In the genomic region with DNA sequence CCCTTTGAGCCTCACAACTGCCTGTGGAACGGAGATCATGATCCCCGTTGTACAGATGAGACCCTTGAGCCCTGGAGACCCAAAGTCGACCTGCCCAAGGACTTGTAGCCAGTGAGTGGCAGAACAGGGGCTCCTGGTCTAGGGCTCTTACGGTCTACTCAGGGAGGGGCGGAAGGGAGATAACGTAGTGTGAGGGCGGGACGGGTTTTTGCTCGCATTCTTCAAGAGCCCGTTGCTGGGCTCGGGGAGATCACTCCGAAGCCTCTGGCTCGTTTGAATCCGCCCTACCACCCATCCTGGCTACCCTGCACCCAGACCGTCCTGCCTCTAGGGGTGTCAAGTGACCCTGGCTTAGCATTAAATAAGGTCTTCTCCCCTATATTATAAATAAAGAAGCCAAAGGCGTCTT, we compare ENCODE assay signal across 8 cellular contexts. TPM values are rescaled to one million over a fixed set of nuclear protein-coding genes. Genes with fewer than 3 reads are reported as not detected.
DNase-seq lines count a peak whose midpoint lies in the region; ATAC-seq and TF ChIP-seq lines count a peak whose summit lies in the region.

No MANE protein-coding gene starts in this region.

- H3K4me3 ChIP-seq in BJ (ENCODE audit: low read depth, low read length), result peak overlapping the region; percentile 93
- peak overlapping the region; percentile 79 to 91 (median 89) for H3K4me3 ChIP-seq in breast epithelium

- POLR2A ChIA-PET in BJ (lab: Charles Lee), result no interaction called here

- TF ChIP-seq POLR2A in breast epithelium (IDR thresholded peaks at IDR 0.05), result no peak

- H3K27me3 ChIP-seq in BJ (ENCODE audit: control insufficient read depth, insufficient read depth, low read length) (no peaks in the 10 kb centered on the region), breast epithelium (no peaks in the 10 kb centered on the region)

- no peaks in the 10 kb centered on the region for H3K9me3 ChIP-seq in breast epithelium

- CTCF ChIA-PET in BJ (lab: Yijun Ruan, JAX), result interaction anchor here (1.2 to 1.5 kb wide), 2 partner anchors 30 to 51 kb away, joined by 3 to 4 read pairs; no protein-coding TSS in a partner anchor

- H3K36me3 ChIP-seq in BJ (ENCODE audit: control insufficient read depth, insufficient read depth, low read length) (no peaks in the 10 kb centered on the region), breast epithelium (no peaks in the 10 kb centered on the region)

- peaks cover 2 to 24% of the 10 kb centered on the region in 2 donors for H3K4me1 ChIP-seq in breast epithelium

- ATAC-seq in GM19023 (IDR thresholded peaks at IDR 0.05; ENCODE audit: unreplicated experiment), result peak; percentile 21

- peak overlapping the region; percentile 96 to 97 for H3K27ac ChIP-seq in breast epithelium

- intact Hi-C loops in breast epithelium (cut with DNase I; ENCODE audit: low total_unique reads), result loop anchor here (10.0 kb wide), 1 partner anchor 157 kb away; no protein-coding TSS in a partner anchor

- DNase-seq in BJ (ENCODE audit: low read depth), result no peak
- peak; percentile 39 for DNase-seq in HK-2 (ENCODE audit: unreplicated experiment)
- peak; percentile 25 to 55 for DNase-seq in SW 1271 (lab: John Stamatoyannopoulos, UW)
- DNase-seq in breast epithelium (ENCODE audit: low spot score in 2 of 2), result peak in 1 of 2 donors; percentile 38
- peak; percentile 76 for DNase-seq in iris pigment epithelial cell (ENCODE audit: low read depth)
- peak; percentile 13 to 30 (median 24) for DNase-seq in stimulated activated CD4-positive, alpha-beta T cell treated with anti-CD3 and anti-CD28 coated beads, Interleukin-12 subunit alpha, Interleukin-12 subunit beta, amount 100 ng/mL, for 48 hours (ENCODE audit: low read depth in 2 of 3, low spot score in 1 of 3)
- no peak for DNase-seq in NK-92 (lab: John Stamatoyannopoulos, UW; ENCODE audit: unreplicated experiment)

- TF ChIP-seq CTCF in BJ (IDR thresholded peaks at IDR 0.05; ENCODE audit: insufficient read depth, low read depth, low read length) (peak; percentile 36), breast epithelium (IDR thresholded peaks at IDR 0.05) (no peak)

RNA-seq across cellular contexts. Expression of gene CRY2, which starts 0.6 kb away (rescaled TPM):
- 12.1 and 16.7 TPM in 2 replicates for polyA plus RNA-seq in BJ (2011; rRNA removed)
- polyA minus RNA-seq in BJ (2011; rRNA and poly(A)+ RNA removed), result 24.4 and 29.9 TPM in 2 replicates
- 10 to 100 TPM; 44.2 to 54.1 (median 44.3) TPM for total RNA-seq in breast epithelium

RNA-seq across cellular contexts. Expression of gene MAPK8IP1, which starts 37.5 kb away (rescaled TPM):
- polyA plus RNA-seq in BJ (2011; rRNA removed), result 5.6 and 8.7 TPM in 2 replicates
- polyA minus RNA-seq in BJ (2011; rRNA and poly(A)+ RNA removed), result 7.8 and 11.2 TPM in 2 replicates
- 1 to 10 TPM; 5.4 to 7.2 (median 5.9) TPM for total RNA-seq in breast epithelium

RNA-seq across cellular contexts. Expression of gene SLC35C1, which starts 43.0 kb away (rescaled TPM):
- polyA plus RNA-seq in BJ (2011; rRNA removed), result 7.0 and 14.6 TPM in 2 replicates
- polyA minus RNA-seq in BJ (2011; rRNA and poly(A)+ RNA removed), result 14.4 and 15.3 TPM in 2 replicates
- 10 to 100 TPM; 18.1 to 49.1 (median 28.2) TPM for total RNA-seq in breast epithelium

RNA-seq across cellular contexts. Expression of gene FREY1, which starts 59.2 kb away (rescaled TPM):
- 0.22 and 0.33 TPM in 2 replicates for polyA plus RNA-seq in BJ (2011; rRNA removed)
- 1.1 and 2.1 TPM in 2 replicates for polyA minus RNA-seq in BJ (2011; rRNA and poly(A)+ RNA removed)
- 1 to 10 TPM in 1 of 3 donors, under 1 TPM in 2; 0.48 to 3.2 (median 0.98) TPM for total RNA-seq in breast epithelium

Comparison
In these comparisons a context has a peak if more than half of its experiments do, and no peak if none do; other contexts are left out.
1. DNase-seq: peak in HK-2 (single experiment), SW 1271 (2 of 2), iris pigment epithelial cell (single experiment) and stimulated activated CD4-positive, alpha-beta T cell treated with anti-CD3 and anti-CD28 coated beads, Interleukin-12 subunit alpha, Interleukin-12 subunit beta, amount 100 ng/mL, for 48 hours (3 of 3); none in BJ (single experiment) and NK-92 (single experiment).